ENCODE assay signal across 29 cellular contexts in genomic region chr18:45590546-45590945, GRCh38. TPM values are rescaled to one million over a fixed set of nuclear protein-coding genes. Genes with fewer than 3 reads are reported as not detected.
DNase-seq lines count a peak whose midpoint lies in the region; ATAC-seq and TF ChIP-seq lines count a peak whose summit lies in the region.
"Had no signal": no experiment of that assay in that cellular context is flagged by ENCODE, and none has a peak within 500 bp of the region (broad histone marks: within the 10 kb centered on the region; RNA-seq: fewer than 3 reads in every experiment).

No MANE protein-coding gene starts in this region.

- POLR2A ChIA-PET in naive thymus-derived CD4-positive, alpha-beta T cell (lab: Charles Lee), result interaction anchor here (1.0 kb wide), 1 partner anchor 184 kb away, joined by 4 read pairs; no protein-coding TSS in a partner anchor

- H3K36me3 ChIP-seq in right atrium auricular region (no peaks in the 10 kb centered on the region), heart right ventricle (no peaks in the 10 kb centered on the region), aorta (ENCODE audit: control insufficient read depth in 1 of 2, insufficient read depth in 2 of 2, low read length in 1 of 2) (no peaks in the 10 kb centered on the region)
- no peaks in the 10 kb centered on the region for H3K36me3 ChIP-seq in naive thymus-derived CD4-positive, alpha-beta T cell (ENCODE audit: control insufficient read depth in 2 of 3, insufficient read depth in 3 of 3, low read length in 3 of 3)
- H3K36me3 ChIP-seq: neural progenitor cell had no signal

- peak overlapping the region in 1 of 2 donors; percentile 57 for H3K27ac ChIP-seq in right atrium auricular region
- H3K27ac ChIP-seq in heart right ventricle, result peak overlapping the region in 9 of 10 donors; percentile 13 to 77 (median 56)
- no peak overlapping the region for H3K27ac ChIP-seq in aorta (ENCODE audit: low read depth in 1 of 2, low read length in 2 of 2)
- H3K27ac ChIP-seq in naive thymus-derived CD4-positive, alpha-beta T cell (ENCODE audit: low read depth, low read length), result no peak overlapping the region
- H3K27ac ChIP-seq: neural progenitor cell had no signal

- H3K9me3 ChIP-seq in right atrium auricular region (no peaks in the 10 kb centered on the region), heart right ventricle (no peaks in the 10 kb centered on the region), aorta (ENCODE audit: control insufficient read depth, low read length) (no peaks in the 10 kb centered on the region)
- no peaks in the 10 kb centered on the region for H3K9me3 ChIP-seq in naive thymus-derived CD4-positive, alpha-beta T cell (ENCODE audit: control insufficient read depth in 2 of 3, low read length in 3 of 3)
- H3K9me3 ChIP-seq: A549, mucosa of descending colon had no signal

- DNase-seq in Right ventricle myocardium superior (peak; percentile 52), right atrium auricular region (ENCODE audit: low spot score) (no peak), heart right ventricle (no peak), aorta (no peak), GOT3 (lab: John Stamatoyannopoulos, UW) (no peak), A172 (ENCODE audit: low spot score) (no peak)
- no peak for DNase-seq in naive thymus-derived CD4-positive, alpha-beta T cell
- DNase-seq: activated CD4-positive, alpha-beta T cell treated with anti-CD3 and anti-CD28 coated beads for 4 hours; activated CD8-positive, alpha-beta memory T cell treated with anti-CD3 and anti-CD28 coated beads for 24 hours; activated T-cell treated with anti-CD3 and anti-CD28 coated beads, Interleukin-2, amount 50 U/mL, for 24 hours; amniotic stem cell; caudate nucleus; CD8-positive, alpha-beta memory T cell; dermis blood vessel endothelial cell; Karpas-422; mucosa of descending colon; NCI-H1930; stimulated activated CD4-positive, alpha-beta T cell treated with anti-CD3 and anti-CD28 coated beads, Interleukin-1b, Interleukin-23, amount 100 ng/mL, for 48 hours; substantia nigra; T-helper 2 cell had no signal

- 57 to 62% methylated on average over 3 of the region's 3 CpGs for WGBS in heart right ventricle, 2 donors
- WGBS in aorta, 2 donors, result 66 to 76% methylated on average over 3 of the region's 3 CpGs

- H3K4me1 ChIP-seq in right atrium auricular region (peaks cover 0 to 29% of the 10 kb centered on the region in 2 donors), heart right ventricle (peaks cover 0 to 33% (median 9%) of the 10 kb centered on the region in 9 donors), aorta (ENCODE audit: control insufficient read depth in 1 of 2, insufficient read depth in 2 of 2, low read length in 2 of 2) (peaks cover 0 to 6% of the 10 kb centered on the region in 2 donors)
- no peaks in the 10 kb centered on the region for H3K4me1 ChIP-seq in naive thymus-derived CD4-positive, alpha-beta T cell (ENCODE audit: control insufficient read depth in 2 of 2, insufficient read depth in 2 of 2, low read length in 2 of 2)

- ATAC-seq in Right ventricle myocardium superior (ENCODE audit: poor library complexity) (peak; percentile 84), heart right ventricle (peak; percentile 32 to 87 (median 76)), aorta (ENCODE audit: low FRiP score) (peak; percentile 12)
- ATAC-seq in naive thymus-derived CD4-positive, alpha-beta T cell, result no peak
- ATAC-seq: left lobe of liver had no signal

- H3K36me3 Mint-ChIP-seq in nephron (ENCODE audit: low read depth), result no peaks in the 10 kb centered on the region
- no peaks in the 10 kb centered on the region for H3K36me3 Mint-ChIP-seq in naive thymus-derived CD4-positive, alpha-beta T cell
- H3K36me3 Mint-ChIP-seq: CD8-positive, alpha-beta memory T cell; neural progenitor cell had no signal

- H3K27me3 ChIP-seq in right atrium auricular region (no peaks in the 10 kb centered on the region), heart right ventricle (no peaks in the 10 kb centered on the region), aorta (ENCODE audit: control insufficient read depth in 1 of 2, insufficient read depth in 2 of 2, low read length in 1 of 2) (no peaks in the 10 kb centered on the region)
- no peaks in the 10 kb centered on the region for H3K27me3 ChIP-seq in naive thymus-derived CD4-positive, alpha-beta T cell (ENCODE audit: control insufficient read depth in 2 of 2, insufficient read depth in 2 of 2, low read length in 2 of 2)
- H3K27me3 ChIP-seq: neural progenitor cell had no signal

- H3K27me3 Mint-ChIP-seq in nephron (ENCODE audit: low read depth), result no peaks in the 10 kb centered on the region
- peaks cover 0 to 9% (median 0%) of the 10 kb centered on the region in 5 donors for H3K27me3 Mint-ChIP-seq in naive thymus-derived CD4-positive, alpha-beta T cell
- H3K27me3 Mint-ChIP-seq: activated T-cell treated with anti-CD3 and anti-CD28 coated beads, Interleukin-2, amount 50 U/mL, for 24 hours; B cell had no signal

- TF ChIP-seq CTCF in right atrium auricular region (IDR thresholded peaks at IDR 0.05) (no peak), heart right ventricle (IDR thresholded peaks at IDR 0.05) (no peak), nephron (IDR thresholded peaks at IDR 0.05; ENCODE audit: unreplicated experiment in 3 of 3) (no peak)

- H3K4me1 Mint-ChIP-seq in nephron, result peaks cover 51% of the 10 kb centered on the region
- no peaks in the 10 kb centered on the region for H3K4me1 Mint-ChIP-seq in naive thymus-derived CD4-positive, alpha-beta T cell
- H3K4me1 Mint-ChIP-seq: B cell; CD8-positive, alpha-beta memory T cell had no signal

- peak overlapping the region; percentile 98 to 99 (median 99) for H3K27ac Mint-ChIP-seq in nephron
- no peak overlapping the region for H3K27ac Mint-ChIP-seq in naive thymus-derived CD4-positive, alpha-beta T cell
- H3K27ac Mint-ChIP-seq: activated T-cell treated with anti-CD3 and anti-CD28 coated beads, Interleukin-2, amount 50 U/mL, for 24 hours; B cell; CD8-positive, alpha-beta memory T cell; neural progenitor cell had no signal

- intact Hi-C loops in Right ventricle myocardium superior (cut with DNase I) (no loop called here), heart right ventricle (cut with DNase I) (no loop called here), aorta (cut with DNase I) (no loop called here)
- intact Hi-C loops in naive thymus-derived CD4-positive, alpha-beta T cell (cut with micrococcal nuclease), result no loop called here

- peak overlapping the region in 1 of 3 experiments; percentile 30 for H3K4me3 Mint-ChIP-seq in nephron
- no peak overlapping the region for H3K4me3 Mint-ChIP-seq in naive thymus-derived CD4-positive, alpha-beta T cell
- H3K4me3 Mint-ChIP-seq: activated T-cell treated with anti-CD3 and anti-CD28 coated beads, Interleukin-2, amount 50 U/mL, for 24 hours; B cell; CD8-positive, alpha-beta memory T cell; neural progenitor cell had no signal

- H3K4me3 ChIP-seq in right atrium auricular region (no peak overlapping the region), heart right ventricle (no peak overlapping the region), aorta (ENCODE audit: low read length in 2 of 2) (no peak overlapping the region)
- H3K4me3 ChIP-seq in naive thymus-derived CD4-positive, alpha-beta T cell (ENCODE audit: low read length), result no peak overlapping the region
- H3K4me3 ChIP-seq: A549, mucosa of descending colon, neural progenitor cell had no signal

- no peaks in the 10 kb centered on the region for H3K9me3 Mint-ChIP-seq in nephron
- H3K9me3 Mint-ChIP-seq in naive thymus-derived CD4-positive, alpha-beta T cell, result no peaks in the 10 kb centered on the region
- H3K9me3 Mint-ChIP-seq: activated T-cell treated with anti-CD3 and anti-CD28 coated beads, Interleukin-2, amount 50 U/mL, for 24 hours; CD8-positive, alpha-beta memory T cell; neural progenitor cell had no signal

- CTCF ChIA-PET in naive thymus-derived CD4-positive, alpha-beta T cell (lab: Charles Lee), result no interaction called here

RNA-seq across cellular contexts. Expression of gene SLC14A2, which starts 24.7 kb away (rescaled TPM):
- not detected for total RNA-seq in Right ventricle myocardium superior
- total RNA-seq in right atrium auricular region, result under 1 TPM in 1 of 2 donors, not detected in 1; 0.12 TPM
- under 1 TPM in 5 of 10 donors, not detected in 5; 0.05 to 0.33 (median 0.09) TPM for total RNA-seq in heart right ventricle
- under 1 TPM in 1 of 2 donors, not detected in 1; 0.03 TPM for polyA plus RNA-seq in heart right ventricle
- under 1 TPM in 1 of 2 donors, not detected in 1; 0.54 TPM for total RNA-seq in aorta
- under 1 TPM; 0.10 to 0.13 TPM for polyA plus RNA-seq in aorta
- total RNA-seq in naive thymus-derived CD4-positive, alpha-beta T cell, result under 1 TPM in 1 of 5 experiments, not detected in 4; 0.10 TPM
- polyA plus RNA-seq in naive thymus-derived CD4-positive, alpha-beta T cell, result not detected
- not detected in 2 replicates for total RNA-seq in A172 (2014; rRNA removed; shearing (Covaris generic))
- total RNA-seq: dermis blood vessel endothelial cell, G401, HT1080, left lobe of liver, skeletal muscle tissue had no signal
- polyA plus RNA-seq: A549, urinary bladder had no signal

Comparison
In these comparisons a context has a peak if more than half of its experiments do, and no peak if none do; other contexts are left out.
1. H3K27ac ChIP-seq: peak in heart right ventricle (9 of 10); none in aorta (0 of 2) and naive thymus-derived CD4-positive, alpha-beta T cell (single experiment).
2. H3K27ac Mint-ChIP-seq: peak in nephron (3 of 3); none in naive thymus-derived CD4-positive, alpha-beta T cell (0 of 9).